9 cellular contexts compared by ENCODE assay signal in genomic region chr2:57437077-57437476, GRCh38.
"Had no signal": no experiment of that assay in that cellular context is flagged by ENCODE, and none has a peak within 500 bp of the region (broad histone marks: within the 10 kb centered on the region; RNA-seq: fewer than 3 reads in every experiment).

No MANE protein-coding gene starts in this region.

- ATAC-seq: GM23338, HCT116 had no signal

- H2AFZ ChIP-seq: GM23248, GM23338 had no signal

- H3K9ac ChIP-seq: GM23248 had no signal

- H3K36me3 ChIP-seq: HAP-1 had no signal

- H3K4me1 Mint-ChIP-seq: GM23338, H9 had no signal

- H3K9me3 ChIP-seq: HAP-1 had no signal

- H3K27ac ChIP-seq: GM23248 had no signal

- H3K9me3 Mint-ChIP-seq: GM23338, H9, HFFc6 had no signal

- H3K4me3 ChIP-seq: GM23248, GM23338, HAP-1 had no signal

- DNase-seq: GM23248, GOT3, H7, H9, HCEC 1CT, HFFc6 had no signal

- H3K4me3 Mint-ChIP-seq: GM23338, H9, HFFc6 had no signal

- H3K4me1 ChIP-seq: HAP-1 had no signal

- H3K4me2 ChIP-seq: GM23338 had no signal

- H3K27ac Mint-ChIP-seq: GM23338, H9, HFFc6 had no signal
